Comparison of ENCODE assay signal across 9 cellular contexts in the genomic region with DNA sequence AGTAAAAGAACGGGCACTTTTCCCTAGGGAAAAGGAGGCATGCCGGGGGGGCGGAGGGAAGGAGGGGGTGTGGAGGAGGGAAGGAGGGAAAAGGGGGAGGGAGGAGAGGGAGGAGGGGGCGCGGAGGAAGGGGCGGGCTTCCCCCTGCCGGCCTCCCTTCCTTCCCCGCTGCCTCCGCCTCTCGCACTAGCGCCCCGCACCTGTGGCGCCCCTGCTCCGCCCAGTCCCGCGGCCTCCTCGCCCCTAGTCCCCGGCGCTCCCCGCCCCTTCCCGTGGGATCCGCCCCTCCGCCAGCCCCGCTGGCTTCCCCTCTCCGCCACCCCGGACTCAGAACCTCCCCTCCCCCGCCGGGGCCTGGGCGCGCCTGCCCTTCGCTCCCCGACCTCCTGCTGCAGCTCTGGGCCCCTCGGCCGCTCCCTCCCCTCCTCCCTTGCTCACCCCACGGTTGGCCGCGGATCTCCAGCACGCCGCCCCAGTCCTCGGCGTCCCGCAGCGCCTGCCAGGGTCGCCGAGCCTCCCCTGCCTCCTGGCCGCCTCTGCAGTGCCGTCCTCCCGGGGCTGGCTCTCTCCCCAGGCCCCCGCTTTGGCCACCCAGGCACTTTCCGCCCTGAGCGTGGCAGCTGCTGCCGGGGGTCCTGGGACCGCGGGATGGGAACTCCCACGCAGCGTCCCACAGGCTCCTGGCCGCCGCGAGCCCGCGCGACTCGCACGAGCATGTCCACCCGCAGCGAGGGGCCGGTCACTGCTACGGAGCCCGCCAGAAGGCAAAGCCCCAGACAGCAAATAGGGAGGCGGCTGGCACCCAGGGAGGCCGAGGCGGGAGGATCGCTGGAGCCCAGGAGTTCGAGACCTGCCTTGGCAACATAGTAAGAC.
DNase-seq lines count a peak whose midpoint lies in the region; TF ChIP-seq lines count a peak whose summit lies in the region.
"Had no signal": no experiment of that assay in that cellular context is flagged by ENCODE, and none has a peak within 500 bp of the region (broad histone marks: within the 10 kb centered on the region; RNA-seq: fewer than 3 reads in every experiment).

No MANE protein-coding gene starts in this region.

- TF ChIP-seq CTCF in BJ (IDR thresholded peaks at IDR 0.05; ENCODE audit: insufficient read depth, low read depth, low read length) (no peak), fibroblast of pulmonary artery (IDR thresholded peaks at IDR 0.05; ENCODE audit: low read length, missing control alignments) (no peak), nephron progenitor cell (IDR thresholded peaks at IDR 0.05) (no peak)

- H3K9me3 Mint-ChIP-seq in nephron progenitor cell = no peaks in the 10 kb centered on the region
- H3K9me3 Mint-ChIP-seq in activated naive CD8-positive, alpha-beta T cell treated with anti-CD3 and anti-CD28 coated beads for 36 hours = no peaks in the 10 kb centered on the region
- H3K9me3 Mint-ChIP-seq: T-helper 1 cell treated with Interleukin-12 subunit alpha and Interleukin-12 subunit beta and Interleukin-4 antibody, amounts not matched to agents 30 μg/mL and 1 μg/mL, for 36 hours had no signal

- peaks cover 28% of the 10 kb centered on the region for H3K27me3 Mint-ChIP-seq in nephron progenitor cell (ENCODE audit: low read depth, poor library complexity)
- peaks cover 54% of the 10 kb centered on the region for H3K27me3 Mint-ChIP-seq in activated naive CD8-positive, alpha-beta T cell treated with anti-CD3 and anti-CD28 coated beads for 36 hours

- POLR2A ChIA-PET in BJ (lab: Charles Lee) = no interaction called here

- CTCF ChIA-PET in BJ (lab: Yijun Ruan, JAX) = no interaction called here

- H3K4me3 ChIP-seq in BJ (ENCODE audit: low read depth, low read length) (peak overlapping the region; percentile 73), fibroblast of pulmonary artery (replicated peaks; ENCODE audit: low read depth, low read length) (peak overlapping the region; percentile 56)

- H3K36me3 Mint-ChIP-seq in nephron progenitor cell (ENCODE audit: low read depth) = no peaks in the 10 kb centered on the region
- H3K36me3 Mint-ChIP-seq in activated naive CD8-positive, alpha-beta T cell treated with anti-CD3 and anti-CD28 coated beads for 36 hours = no peaks in the 10 kb centered on the region

- no peaks in the 10 kb centered on the region for H3K27me3 ChIP-seq in BJ (ENCODE audit: control insufficient read depth, insufficient read depth, low read length)

- peaks cover 37% of the 10 kb centered on the region for H3K4me1 Mint-ChIP-seq in nephron progenitor cell
- H3K4me1 Mint-ChIP-seq in activated naive CD8-positive, alpha-beta T cell treated with anti-CD3 and anti-CD28 coated beads for 36 hours = no peaks in the 10 kb centered on the region

- H3K36me3 ChIP-seq in BJ (ENCODE audit: control insufficient read depth, insufficient read depth, low read length) = no peaks in the 10 kb centered on the region

- no peak overlapping the region for H3K27ac Mint-ChIP-seq in nephron progenitor cell
- no peak overlapping the region for H3K27ac Mint-ChIP-seq in activated naive CD8-positive, alpha-beta T cell treated with anti-CD3 and anti-CD28 coated beads for 36 hours
- H3K27ac Mint-ChIP-seq: T-helper 1 cell treated with Interleukin-12 subunit alpha and Interleukin-12 subunit beta and Interleukin-4 antibody, amounts not matched to agents 30 μg/mL and 1 μg/mL, for 36 hours had no signal

- no peak for DNase-seq in BJ (ENCODE audit: low read depth)
- DNase-seq in NCI-H526 (lab: John Stamatoyannopoulos, UW) = peak; percentile 42 to 80
- DNase-seq in fibroblast of pulmonary artery (ENCODE audit: low read depth) = peak; percentile 52
- DNase-seq in nephron progenitor cell = peak; percentile 92
- DNase-seq in NCI-H1436 (lab: John Stamatoyannopoulos, UW) = no peak
- no peak for DNase-seq in activated naive CD8-positive, alpha-beta T cell treated with anti-CD3 and anti-CD28 coated beads for 36 hours
- no peak for DNase-seq in activated T-cell treated with anti-CD3 and anti-CD28 coated beads, Interleukin-2, amount 50 U/mL, for 1 hour
- DNase-seq in NCI-H345 treated with DMSO at 0.1 percent for 48 hours (lab: John Stamatoyannopoulos, UW; ENCODE audit: unreplicated experiment) = no peak

- H3K4me3 Mint-ChIP-seq in nephron progenitor cell = peak overlapping the region; percentile 77
- H3K4me3 Mint-ChIP-seq in activated naive CD8-positive, alpha-beta T cell treated with anti-CD3 and anti-CD28 coated beads for 36 hours = no peak overlapping the region
- H3K4me3 Mint-ChIP-seq: T-helper 1 cell treated with Interleukin-12 subunit alpha and Interleukin-12 subunit beta and Interleukin-4 antibody, amounts not matched to agents 30 μg/mL and 1 μg/mL, for 36 hours had no signal

Comparison
In these comparisons a context has a peak if more than half of its experiments do, and no peak if none do; other contexts are left out.
1. DNase-seq: peak in NCI-H526 (2 of 2), fibroblast of pulmonary artery (single experiment) and nephron progenitor cell (single experiment); none in BJ (single experiment), NCI-H1436 (single experiment), activated naive CD8-positive, alpha-beta T cell treated with anti-CD3 and anti-CD28 coated beads for 36 hours (single experiment), activated T-cell treated with anti-CD3 and anti-CD28 coated beads, Interleukin-2, amount 50 U/mL, for 1 hour (single experiment) and NCI-H345 treated with DMSO at 0.1 percent for 48 hours (single experiment).